ENCODE assay signal across 1 cellular context in the genomic region with DNA sequence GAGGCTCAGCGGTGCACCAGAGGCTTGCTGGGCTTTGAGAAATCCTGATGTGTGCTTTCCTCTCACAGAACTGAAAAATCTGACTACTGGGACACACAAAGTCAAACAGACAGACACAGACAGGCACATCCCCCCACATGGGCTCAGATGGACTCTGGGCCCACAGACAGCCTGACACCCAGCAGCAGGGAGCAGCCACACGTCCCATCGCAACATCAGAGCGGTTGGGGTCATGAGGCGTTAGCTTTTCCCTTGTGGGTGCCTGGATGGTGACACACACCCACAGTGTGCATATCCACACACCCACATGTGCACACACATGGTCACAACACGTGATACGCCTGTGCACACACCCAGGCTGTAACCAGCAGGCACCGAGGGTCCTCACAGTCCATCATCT.
TF ChIP-seq lines count a peak whose summit lies in the region.

No MANE protein-coding gene starts in this region.

TF ChIP-seq in SK-N-SH, 30 proteins besides CTCF, POLR2A, EP300 and RAD21 (continued from another document):
- TF ChIP-seq, protein P1, sequence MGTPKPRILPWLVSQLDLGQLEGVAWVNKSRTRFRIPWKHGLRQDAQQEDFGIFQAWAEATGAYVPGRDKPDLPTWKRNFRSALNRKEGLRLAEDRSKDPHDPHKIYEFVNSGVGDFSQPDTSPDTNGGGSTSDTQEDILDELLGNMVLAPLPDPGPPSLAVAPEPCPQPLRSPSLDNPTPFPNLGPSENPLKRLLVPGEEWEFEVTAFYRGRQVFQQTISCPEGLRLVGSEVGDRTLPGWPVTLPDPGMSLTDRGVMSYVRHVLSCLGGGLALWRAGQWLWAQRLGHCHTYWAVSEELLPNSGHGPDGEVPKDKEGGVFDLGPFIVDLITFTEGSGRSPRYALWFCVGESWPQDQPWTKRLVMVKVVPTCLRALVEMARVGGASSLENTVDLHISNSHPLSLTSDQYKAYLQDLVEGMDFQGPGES (IDR thresholded peaks at IDR 0.05; ENCODE audit: low read depth, low read length): no peak
- no peak for TF ChIP-seq ELF1 (IDR thresholded peaks at IDR 0.05)
- no peak for TF ChIP-seq EZH2phosphoT487 (IDR thresholded peaks at IDR 0.05; ENCODE audit: borderline replicate concordance, low read depth)
